In the genomic region with DNA sequence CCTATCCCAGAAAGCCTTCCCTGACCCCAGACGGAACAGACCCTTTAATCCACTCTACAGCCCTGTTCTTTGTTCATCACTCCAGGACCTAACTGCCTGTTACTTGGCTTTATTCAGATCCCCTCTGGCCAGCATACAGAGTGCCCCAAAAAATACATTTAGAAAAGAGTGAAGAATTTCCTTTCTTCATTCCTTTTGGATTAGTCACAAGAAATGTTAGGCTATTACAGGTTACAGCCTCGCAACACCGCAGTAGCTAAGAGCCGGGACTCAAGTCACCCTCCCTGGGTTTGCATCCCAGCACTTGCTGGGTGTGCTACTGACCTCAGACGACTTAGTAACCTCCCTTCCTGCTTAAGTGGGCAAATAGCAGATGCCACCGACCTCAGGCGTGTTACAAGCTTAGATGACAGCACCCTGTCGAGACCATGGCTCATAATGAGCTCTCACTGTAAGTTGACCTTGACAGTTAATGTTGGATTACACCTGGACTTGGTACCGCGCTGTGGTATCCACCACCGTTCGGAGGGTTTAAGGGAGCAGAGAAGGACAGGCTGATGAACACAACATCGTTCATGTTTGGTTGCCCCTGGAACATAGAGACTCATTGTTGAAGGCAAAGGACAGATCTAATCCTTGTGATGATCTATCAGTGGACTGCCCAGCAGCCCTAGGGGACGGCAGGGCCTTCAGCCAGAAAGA, we compare ENCODE assay signal across 12 cellular contexts. TPM values are rescaled to one million over a fixed set of nuclear protein-coding genes. Genes with fewer than 3 reads are reported as not detected.
DNase-seq lines count a peak whose midpoint lies in the region; ATAC-seq and TF ChIP-seq lines count a peak whose summit lies in the region.
"Had no signal": no experiment of that assay in that cellular context is flagged by ENCODE, and none has a peak within 500 bp of the region (broad histone marks: within the 10 kb centered on the region; RNA-seq: fewer than 3 reads in every experiment).

No MANE protein-coding gene starts in this region.

- H4K20me1 ChIP-seq in BLaER1: peaks cover 77% of the 10 kb centered on the region
- peaks cover 5% of the 10 kb centered on the region; the same call in 1 of the 2 replicates for H4K20me1 ChIP-seq in PC-3 (ENCODE audit: low read length)

- H3K36me3 ChIP-seq in BLaER1: peaks cover 86% of the 10 kb centered on the region
- peaks cover 15% of the 10 kb centered on the region for H3K36me3 ChIP-seq in PC-3 (ENCODE audit: low read depth, low read length)
- peaks cover 0 to 27% of the 10 kb centered on the region in 2 donors for H3K36me3 ChIP-seq in gastroesophageal sphincter

- no TSS peak for BruUV-seq in PC-3 (replicated peaks; lab: Mats Ljungman, UMichigan)

- H2AFZ ChIP-seq in PC-3 (ENCODE audit: low read length): no peak overlapping the region

- TF ChIP-seq POLR2A in gastroesophageal sphincter (IDR thresholded peaks at IDR 0.05): no peak

- no peak for TF ChIP-seq EP300 in gastroesophageal sphincter (IDR thresholded peaks at IDR 0.05)

- H3K4me1 ChIP-seq in BLaER1 (peaks cover 55% of the 10 kb centered on the region), PC-3 (ENCODE audit: insufficient read depth, low read length) (peaks cover 27% of the 10 kb centered on the region), gastroesophageal sphincter (no peaks in the 10 kb centered on the region)
- H3K4me1 ChIP-seq: sigmoid colon had no signal

- H3K4me3 Mint-ChIP-seq in mesothelial cell of epicardium: no peak overlapping the region

- H3K36me3 Mint-ChIP-seq in mesothelial cell of epicardium: peaks cover 30% of the 10 kb centered on the region

- peaks cover 14% of the 10 kb centered on the region for H3K4me1 Mint-ChIP-seq in mesothelial cell of epicardium

- H3K27me3 Mint-ChIP-seq in mesothelial cell of epicardium (ENCODE audit: low read depth): no peaks in the 10 kb centered on the region

- peak overlapping the region; percentile 65 for H3K27ac Mint-ChIP-seq in mesothelial cell of epicardium

- WGBS in gastroesophageal sphincter (ENCODE audit: low coverage in 1 of 2), 2 donors: 58 to 91% methylated on average over 4 to 5 of the region's 14 CpGs

- TF ChIP-seq CTCF in PC-3 (conservative IDR thresholded peaks at IDR 0.05; ENCODE audit: low read depth, low read length) (no peak), mesothelial cell of epicardium (IDR thresholded peaks at IDR 0.05; ENCODE audit: unreplicated experiment) (no peak), gastroesophageal sphincter (IDR thresholded peaks at IDR 0.05) (no peak)

- POLR2A ChIA-PET in PC-3 (lab: Charles Lee; ENCODE audit: unreplicated experiment): no interaction called here

- no peak overlapping the region for H3K4me3 ChIP-seq in BLaER1
- no peak overlapping the region for H3K4me3 ChIP-seq in PC-3 (ENCODE audit: low read length)
- no peak overlapping the region for H3K4me3 ChIP-seq in gastroesophageal sphincter
- H3K4me3 ChIP-seq: cardiac muscle cell, sigmoid colon had no signal

- intact Hi-C loops in PC-3 (cut with micrococcal nuclease): no loop called here

- no peaks in the 10 kb centered on the region for H3K9me3 ChIP-seq in BLaER1
- H3K9me3 ChIP-seq in PC-3 (ENCODE audit: low read length): no peaks in the 10 kb centered on the region
- no peaks in the 10 kb centered on the region for H3K9me3 ChIP-seq in gastroesophageal sphincter
- H3K9me3 ChIP-seq: sigmoid colon had no signal

- no peaks in the 10 kb centered on the region for H3K9me2 ChIP-seq in PC-3 (replicated peaks; ENCODE audit: low read length)

- H3K4me2 ChIP-seq in BLaER1: no peak overlapping the region
- peak overlapping the region; percentile 35 for H3K4me2 ChIP-seq in PC-3 (ENCODE audit: low read length)

- peak; percentile 84 for ATAC-seq in PC-3
- ATAC-seq in gastroesophageal sphincter: no peak
- no peak for ATAC-seq in GM19395 (IDR thresholded peaks at IDR 0.05; ENCODE audit: unreplicated experiment)
- ATAC-seq in GM19351 (IDR thresholded peaks at IDR 0.05; ENCODE audit: unreplicated experiment): no peak

- H3F3A ChIP-seq in PC-3 (ENCODE audit: low read length, unreplicated experiment): peaks cover 9% of the 10 kb centered on the region

- peaks cover 23% of the 10 kb centered on the region for H3K79me2 ChIP-seq in PC-3 (ENCODE audit: low read length)

- H3K27ac ChIP-seq in BLaER1 (peak overlapping the region; percentile 41; the same call in 1 of the 2 replicates), PC-3 (ENCODE audit: low read length) (no peak overlapping the region), caudate nucleus (ENCODE audit: low read depth, low read length) (peak overlapping the region; percentile 65), gastroesophageal sphincter (no peak overlapping the region)
- H3K27ac ChIP-seq: cardiac muscle cell, sigmoid colon had no signal

- peaks cover 14% of the 10 kb centered on the region for H3K9me3 Mint-ChIP-seq in mesothelial cell of epicardium

- CTCF ChIA-PET in PC-3 (lab: Charles Lee): interaction anchor here (1.0 kb wide), 1 partner anchor 105 kb away, joined by 4 read pairs; no protein-coding TSS in a partner anchor

- H3K27me3 ChIP-seq in BLaER1 (no peaks in the 10 kb centered on the region), PC-3 (ENCODE audit: low read length) (no peaks in the 10 kb centered on the region), gastroesophageal sphincter (no peaks in the 10 kb centered on the region)
- H3K27me3 ChIP-seq: cardiac muscle cell, sigmoid colon had no signal

- DNase-seq in PC-3: peak; percentile 67
- peak in 1 of 61 donors; percentile 21 for DNase-seq in caudate nucleus (lab: John Stamatoyannopoulos, UW)
- DNase-seq in mesothelial cell of epicardium (ENCODE audit: low spot score in 2 of 2, unreplicated experiment in 2 of 2): no peak
- no peak for DNase-seq in T-helper 1 cell
- DNase-seq: activated T-cell treated with anti-CD3 and anti-CD28 coated beads, Interleukin-2, amount 50 U/mL, for 1 hour; NCI-H1105; sigmoid colon had no signal

- H3K9ac ChIP-seq in BLaER1: no peak overlapping the region
- H3K9ac ChIP-seq in PC-3 (ENCODE audit: low read length): no peak overlapping the region

RNA-seq across cellular contexts. Expression of gene GLRX5, which starts 12.9 kb away (rescaled TPM):
- total RNA-seq in PC-3 (2014; rRNA removed) (60.0 and 64.3 TPM in 2 replicates), mesothelial cell of epicardium (35.6 to 38.5 TPM (median 38.4 TPM) in 3 replicates), gastroesophageal sphincter (10 to 100 TPM; 30.5 to 50.5 (median 33.3) TPM)

RNA-seq across cellular contexts. Expression of gene SYNE3, which starts 31.3 kb away (rescaled TPM):
- 1.2 and 3.5 TPM in 2 replicates for total RNA-seq in PC-3 (2014; rRNA removed)
- 1.5 to 1.9 TPM (median 1.6 TPM) in 3 replicates for total RNA-seq in mesothelial cell of epicardium
- 10 to 100 TPM; 16.5 to 28.0 (median 20.3) TPM for total RNA-seq in gastroesophageal sphincter

Comparison
In these comparisons a context has a peak if more than half of its experiments do, and no peak if none do; other contexts are left out.
1. H3K27ac ChIP-seq: peak in BLaER1 (single experiment) and caudate nucleus (single experiment); none in PC-3 (single experiment) and gastroesophageal sphincter (0 of 4).